In the genomic region with DNA sequence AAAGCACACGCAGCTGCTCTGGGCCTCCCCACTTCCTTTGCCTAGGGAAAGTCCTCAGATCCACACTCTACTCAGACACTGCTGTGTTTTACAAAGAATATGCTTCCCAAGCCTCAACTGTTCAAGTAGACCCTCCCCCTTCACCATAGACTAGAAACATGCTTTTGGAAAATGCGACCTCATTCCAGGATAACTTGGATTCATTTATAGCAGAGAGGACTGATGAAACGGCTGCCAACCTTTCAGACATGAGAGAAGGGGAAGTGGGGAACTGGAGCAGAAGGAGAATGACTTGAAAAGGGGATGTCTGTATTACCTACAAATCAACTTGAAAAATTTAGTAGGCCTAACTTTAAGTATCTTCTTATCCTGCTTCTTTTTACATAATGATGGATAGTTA, we compare ENCODE assay signal across 29 cellular contexts.
DNase-seq lines count a peak whose midpoint lies in the region; ATAC-seq, FAIRE-seq and TF ChIP-seq lines count a peak whose summit lies in the region.
"Had no signal": no experiment of that assay in that cellular context is flagged by ENCODE, and none has a peak within 500 bp of the region (broad histone marks: within the 10 kb centered on the region; RNA-seq: fewer than 3 reads in every experiment).

No MANE protein-coding gene starts in this region.

- H2BK5ac ChIP-seq in IMR-90 (ENCODE audit: low read depth, low read length, poor library complexity, severe bottlenecking) (peak overlapping the region; percentile 40), neuronal stem cell (ENCODE audit: low read length) (no peak overlapping the region)

- H2BK15ac ChIP-seq in IMR-90 (ENCODE audit: low read depth, low read length) (peak overlapping the region; percentile 89; the same call in 2 of the 3 replicates), neuronal stem cell (ENCODE audit: low read length) (no peak overlapping the region)

- no peak overlapping the region for H2AK9ac ChIP-seq in IMR-90 (replicated peaks; ENCODE audit: low read depth, low read length, poor library complexity)

- H3K4me2 ChIP-seq in IMR-90 (ENCODE audit: low read depth, low read length) (no peak overlapping the region), OCI-LY3 (ENCODE audit: low read length) (0 out of 2 replicates have a peak overlapping the region, but pooled peaks have one; percentile 13), neuronal stem cell (ENCODE audit: insufficient read depth, low read length, poor library complexity, severe bottlenecking) (no peak overlapping the region)
- H3K4me2 ChIP-seq: BLaER1 treated with 17β-estradiol and CSF1 and Interleukin-3, amounts not matched to agents 10 nM and 100 nM had no signal

- TF ChIP-seq RAD21 in IMR-90 (IDR thresholded peaks at IDR 0.05; ENCODE audit: low read length) = no peak

- 0 out of 2 replicates have a peak overlapping the region, but pooled peaks have one; percentile 3 for H3K14ac ChIP-seq in IMR-90 (replicated peaks; ENCODE audit: low read depth, low read length)
- no peak overlapping the region for H3K14ac ChIP-seq in neuronal stem cell (ENCODE audit: low read length)

- H3K36me3 ChIP-seq in IMR-90 (ENCODE audit: control insufficient read depth, insufficient read depth, low read length) = no peaks in the 10 kb centered on the region
- no peaks in the 10 kb centered on the region for H3K36me3 ChIP-seq in OCI-LY3 (replicated peaks; ENCODE audit: low read depth, low read length)
- no peaks in the 10 kb centered on the region for H3K36me3 ChIP-seq in bronchial epithelial cell (ENCODE audit: control insufficient read depth, insufficient read depth, low read length)
- no peaks in the 10 kb centered on the region for H3K36me3 ChIP-seq in neuronal stem cell (replicated peaks in 1 of 2; ENCODE audit: control insufficient read depth in 2 of 2, insufficient read depth in 2 of 2, low read length in 2 of 2)
- H3K36me3 ChIP-seq: BLaER1 treated with 17β-estradiol and CSF1 and Interleukin-3, amounts not matched to agents 10 nM and 100 nM; transverse colon had no signal

- TF ChIP-seq CTCF in IMR-90 (conservative IDR thresholded peaks at IDR 0.05; ENCODE audit: low read depth, low read length) (no peak), OCI-LY3 (IDR thresholded peaks at IDR 0.05; ENCODE audit: low read depth, low read length) (no peak), bronchial epithelial cell (IDR thresholded peaks at IDR 0.05; ENCODE audit: insufficient read depth, low read length, severe bottlenecking) (no peak)

- ATAC-seq in IMR-90 (ENCODE audit: low read depth) = no peak
- no peak for ATAC-seq in GM18505 (IDR thresholded peaks at IDR 0.05; ENCODE audit: unreplicated experiment)
- ATAC-seq in activated T-cell treated with anti-CD3 and anti-CD28 coated beads, Interleukin-2, amount 50 U/mL, for 4 hours = no peak
- ATAC-seq: activated CD4-positive, alpha-beta T cell treated with anti-CD3 and anti-CD28 coated beads for 36 hours; activated CD8-positive, alpha-beta T cell treated with anti-CD3 and anti-CD28 coated beads, Interleukin-2, amount 10 ng/mL, durations not matched to agents 7 days and 5 days; body of pancreas; HCT116; right cardiac atrium had no signal

- H3K27ac ChIP-seq in IMR-90 (ENCODE audit: insufficient read depth, low read length) (no peak overlapping the region), OCI-LY3 (ENCODE audit: low read length) (no peak overlapping the region), neuronal stem cell (replicated peaks; ENCODE audit: low read length) (no peak overlapping the region)
- H3K27ac ChIP-seq: BLaER1 treated with 17β-estradiol and CSF1 and Interleukin-3, amounts not matched to agents 10 nM and 100 nM; body of pancreas; epithelial cell of prostate; parathyroid adenoma; transverse colon had no signal

- H3K9me3 ChIP-seq in IMR-90 (ENCODE audit: control insufficient read depth, insufficient read depth, low read length) (no peaks in the 10 kb centered on the region), OCI-LY3 (ENCODE audit: insufficient read depth, low read length) (no peaks in the 10 kb centered on the region), neuronal stem cell (replicated peaks in 1 of 2; ENCODE audit: control insufficient read depth in 2 of 2, insufficient read depth in 1 of 2, low read depth in 1 of 2, low read length in 2 of 2) (no peaks in the 10 kb centered on the region)
- H3K9me3 ChIP-seq: BLaER1 treated with 17β-estradiol and CSF1 and Interleukin-3, amounts not matched to agents 10 nM and 100 nM; body of pancreas; transverse colon had no signal

- H3K4me1 ChIP-seq in IMR-90 (ENCODE audit: control insufficient read depth, insufficient read depth, low read length) (peaks cover 21% of the 10 kb centered on the region), OCI-LY3 (ENCODE audit: low read length) (peaks cover 17% of the 10 kb centered on the region), neuronal stem cell (ENCODE audit: control insufficient read depth in 2 of 2, insufficient read depth in 1 of 2, low read depth in 1 of 2, low read length in 2 of 2) (peaks cover 14 to 22% of the 10 kb centered on the region in 2 donors)
- H3K4me1 ChIP-seq: BLaER1 treated with 17β-estradiol and CSF1 and Interleukin-3, amounts not matched to agents 10 nM and 100 nM; body of pancreas; parathyroid adenoma; transverse colon had no signal

- H4K20me1 ChIP-seq in IMR-90 (ENCODE audit: insufficient read depth, low read length) (no peaks in the 10 kb centered on the region), OCI-LY3 (ENCODE audit: insufficient read depth, low read length) (no peaks in the 10 kb centered on the region)
- H4K20me1 ChIP-seq: BLaER1 treated with 17β-estradiol and CSF1 and Interleukin-3, amounts not matched to agents 10 nM and 100 nM had no signal

- H3K56ac ChIP-seq in IMR-90 (ENCODE audit: extremely low read depth, insufficient read depth, low read length) = no peak overlapping the region

- intact Hi-C loops in IMR-90 (cut with micrococcal nuclease) = no loop called here

- no peaks in the 10 kb centered on the region for H3K4me1 Mint-ChIP-seq in activated T-cell treated with anti-CD3 and anti-CD28 coated beads, Interleukin-2, amount 50 U/mL, for 4 hours (ENCODE audit: low read depth)
- H3K4me1 Mint-ChIP-seq: activated CD4-positive, alpha-beta T cell treated with anti-CD3 and anti-CD28 coated beads for 36 hours had no signal

- TF ChIP-seq POLR2A in IMR-90 (IDR thresholded peaks at IDR 0.05; ENCODE audit: low read depth, low read length) (no peak), GM18505 (IDR thresholded peaks at IDR 0.05; ENCODE audit: borderline replicate concordance, extremely low read depth, insufficient read depth, insufficient read length) (no peak)

- H2BK12ac ChIP-seq in neuronal stem cell (ENCODE audit: low read length) = no peak overlapping the region

- H3K36me3 Mint-ChIP-seq in activated T-cell treated with anti-CD3 and anti-CD28 coated beads, Interleukin-2, amount 50 U/mL, for 4 hours (ENCODE audit: insufficient read depth) = no peaks in the 10 kb centered on the region

- H3K4ac ChIP-seq in IMR-90 (ENCODE audit: low read depth, low read length) (no peak overlapping the region; the same call in 1 of the 2 replicates), neuronal stem cell (ENCODE audit: low read length) (no peak overlapping the region)

- H2AK5ac ChIP-seq in IMR-90 (ENCODE audit: low read depth, low read length) (no peak overlapping the region; the same call in 1 of the 2 replicates), neuronal stem cell (ENCODE audit: low read depth, low read length) (no peak overlapping the region)

- H3K4me3 Mint-ChIP-seq in activated T-cell treated with anti-CD3 and anti-CD28 coated beads, Interleukin-2, amount 50 U/mL, for 4 hours = no peak overlapping the region
- H3K4me3 Mint-ChIP-seq: activated CD4-positive, alpha-beta T cell treated with anti-CD3 and anti-CD28 coated beads for 36 hours; activated CD8-positive, alpha-beta T cell treated with anti-CD3 and anti-CD28 coated beads, Interleukin-2, amount 10 ng/mL, durations not matched to agents 7 days and 5 days had no signal

- BruUV-seq in IMR-90 (replicated peaks; lab: Mats Ljungman, UMichigan) = no TSS peak

- dilution Hi-C loops in IMR-90 (cut with HindIII; ENCODE audit: low sequenced_read_pairs, unreplicated experiment) = no loop called here

- DNase-seq in IMR-90 (peak; percentile 21), bronchial epithelial cell (ENCODE audit: low read depth) (no peak), neuronal stem cell (ENCODE audit: low spot score) (no peak), SHP77 (lab: John Stamatoyannopoulos, UW) (no peak)
- DNase-seq in activated naive CD4-positive, alpha-beta T cell treated with anti-CD3 and anti-CD28 coated beads, Interleukin-2, amount 50 U/mL, for 16 hours = no peak
- no peak for DNase-seq in activated T-cell treated with anti-CD3 and anti-CD28 coated beads, Interleukin-2, amount 50 U/mL, for 4 hours
- DNase-seq: ACHN; activated CD4-positive, alpha-beta T cell treated with anti-CD3 and anti-CD28 coated beads for 36 hours; activated CD8-positive, alpha-beta T cell treated with anti-CD3 and anti-CD28 coated beads, Interleukin-2, amount 10 ng/mL, durations not matched to agents 7 days and 5 days; activated effector memory CD4-positive, alpha-beta T cell treated with Interleukin-2 at 50 U/mL for 16 hours; activated T-cell treated with anti-CD3 and anti-CD28 coated beads for 4 hours; body of pancreas; DMS53; islet precursor cell; KBM-7; NCI-H1694; NCI-H446 treated with DMSO at 0.1 percent for 48 hours; right cardiac atrium; stimulated activated CD4-positive, alpha-beta T cell treated with anti-CD3 and anti-CD28 coated beads, Interleukin-4, amount 100 ng/mL, for 1 hour; T-helper 1 cell; transverse colon had no signal

- CTCF ChIA-PET in IMR-90 (lab: Yijun Ruan, JAX) = no interaction called here

- no peak overlapping the region for H4K91ac ChIP-seq in IMR-90 (ENCODE audit: insufficient read depth, low read depth, low read length)
- no peak overlapping the region for H4K91ac ChIP-seq in neuronal stem cell (ENCODE audit: low read depth, low read length, poor library complexity)

- H3K27me3 ChIP-seq in IMR-90 (ENCODE audit: control insufficient read depth, insufficient read depth, low read length) = no peaks in the 10 kb centered on the region
- H3K27me3 ChIP-seq in OCI-LY3 (ENCODE audit: low read depth, low read length) = no peaks in the 10 kb centered on the region
- H3K27me3 ChIP-seq in bronchial epithelial cell (ENCODE audit: control insufficient read depth, insufficient read depth, low read length) = no peaks in the 10 kb centered on the region
- H3K27me3 ChIP-seq in neuronal stem cell (ENCODE audit: control insufficient read depth in 3 of 3, insufficient read depth in 3 of 3, low read depth in 1 of 3, low read length in 3 of 3) = no peaks in the 10 kb centered on the region
- H3K27me3 ChIP-seq: BLaER1 treated with 17β-estradiol and CSF1 and Interleukin-3, amounts not matched to agents 10 nM and 100 nM; body of pancreas; transverse colon had no signal

- H2AFZ ChIP-seq in IMR-90 (replicated peaks; ENCODE audit: low read length, poor library complexity) (no peak overlapping the region), OCI-LY3 (ENCODE audit: low read depth, low read length) (no peak overlapping the region), neuronal stem cell (ENCODE audit: low read length) (peak overlapping the region; percentile 27)
- H2AFZ ChIP-seq: parathyroid adenoma had no signal

- H3K9me1 ChIP-seq in IMR-90 (ENCODE audit: insufficient read depth, low read length) = peaks cover 15% of the 10 kb centered on the region

- peaks cover 8% of the 10 kb centered on the region for H3K27me3 Mint-ChIP-seq in activated T-cell treated with anti-CD3 and anti-CD28 coated beads, Interleukin-2, amount 50 U/mL, for 4 hours (ENCODE audit: low read depth)

- H2BK120ac ChIP-seq in IMR-90 (ENCODE audit: low read depth, low read length) (peak overlapping the region; percentile 23; the same call in 1 of the 2 replicates), neuronal stem cell (ENCODE audit: low read depth, low read length) (no peak overlapping the region)

- POLR2A ChIA-PET in IMR-90 (lab: Charles Lee; ENCODE audit: unreplicated experiment) = no interaction called here

- H3K79me2 ChIP-seq in OCI-LY3 (ENCODE audit: low read length) = no peaks in the 10 kb centered on the region
- H3K79me2 ChIP-seq: parathyroid adenoma had no signal

- H3K4me3 ChIP-seq in IMR-90 (ENCODE audit: insufficient read depth, low read depth, low read length) (no peak overlapping the region), OCI-LY3 (ENCODE audit: low read length) (no peak overlapping the region), bronchial epithelial cell (ENCODE audit: low read depth, low read length) (no peak overlapping the region), neuronal stem cell (ENCODE audit: low read length in 2 of 2) (no peak overlapping the region)
- H3K4me3 ChIP-seq: BLaER1 treated with 17β-estradiol and CSF1 and Interleukin-3, amounts not matched to agents 10 nM and 100 nM; body of pancreas; transverse colon had no signal

- H3K79me1 ChIP-seq in IMR-90 (ENCODE audit: low read depth in 1 of 2, low read length in 2 of 2) = peaks cover 21 to 65% of the 10 kb centered on the region in 2 experiments
- H3K79me1 ChIP-seq in neuronal stem cell (ENCODE audit: low read depth, low read length) = no peaks in the 10 kb centered on the region

- FAIRE-seq in bronchial epithelial cell (lab: Jason Lieb, UNC) = peak; percentile 13
- FAIRE-seq: GM19239, RCC 7860 had no signal

- H3K18ac ChIP-seq in IMR-90 (ENCODE audit: low read depth, low read length) (peak overlapping the region; percentile 5; the same call in 1 of the 2 replicates), neuronal stem cell (ENCODE audit: low read length) (no peak overlapping the region)

- peak overlapping the region; percentile 72; the same call in 1 of the 2 replicates for H3K23ac ChIP-seq in IMR-90 (ENCODE audit: low read depth, low read length)
- H3K23ac ChIP-seq in neuronal stem cell (ENCODE audit: low read depth, low read length, poor library complexity) = no peak overlapping the region

- peak overlapping the region; percentile 28; the same call in 1 of the 2 replicates for H4K5ac ChIP-seq in IMR-90 (ENCODE audit: low read depth, low read length)

- H3K9ac ChIP-seq in IMR-90 (ENCODE audit: low read depth, low read length) = no peak overlapping the region
- no peak overlapping the region for H3K9ac ChIP-seq in OCI-LY3 (ENCODE audit: low read length)
- H3K9ac ChIP-seq in neuronal stem cell (ENCODE audit: low read depth, low read length, poor library complexity) = no peak overlapping the region
- H3K9ac ChIP-seq: BLaER1 treated with 17β-estradiol and CSF1 and Interleukin-3, amounts not matched to agents 10 nM and 100 nM; parathyroid adenoma had no signal

- no CpG with 5 or more reads among the region's 3 CpGs for WGBS in IMR-90 (ENCODE audit: extremely low coverage in 2 of 2, insufficient read length in 1 of 2), 2 experiments
- WGBS in neuronal stem cell (ENCODE audit: extremely low coverage in 2 of 2, insufficient read length in 2 of 2, insufficient replicate concordance in 1 of 2), 2 donors = no CpG with 5 or more reads among the region's 3 CpGs

- H4K8ac ChIP-seq in IMR-90 (ENCODE audit: low read depth in 2 of 2, low read length in 2 of 2) = peak overlapping the region in 1 of 2 experiments; percentile 26; a peak in 1 of 4 replicates
- no peak overlapping the region for H4K8ac ChIP-seq in neuronal stem cell (ENCODE audit: low read depth, low read length)

- in situ Hi-C loops in IMR-90 (cut with MboI; ENCODE audit: low sequenced_read_pairs) = no loop called here

- H2BK20ac ChIP-seq in IMR-90 (ENCODE audit: low read depth, low read length) = 0 out of 2 replicates have a peak overlapping the region, but pooled peaks have one; percentile 8

- H3K9me3 Mint-ChIP-seq in activated T-cell treated with anti-CD3 and anti-CD28 coated beads, Interleukin-2, amount 50 U/mL, for 4 hours = no peaks in the 10 kb centered on the region
